ENCODE assay signal across 7 cellular contexts in genomic region chr7:2313450-2314208, GRCh38. TPM values are rescaled to one million over a fixed set of nuclear protein-coding genes. Genes with fewer than 3 reads are reported as not detected.
DNase-seq lines count a peak whose midpoint lies in the region; ATAC-seq and TF ChIP-seq lines count a peak whose summit lies in the region.

No MANE protein-coding gene starts in this region.

- H3K27ac ChIP-seq in esophagus (ENCODE audit: low read depth in 2 of 2, low read length in 1 of 2): peak overlapping the region; percentile 76 to 86

- 22 to 26% methylated on average over 34 to 42 of the region's 42 CpGs for whole genome bisulfite sequencing in esophagus, 2 donors

- no peaks in the 10 kb centered on the region for H3K9me3 Mint-ChIP-seq in natural killer cell

- H3K27ac Mint-ChIP-seq in natural killer cell: peak overlapping the region in 1 of 2 donors; percentile 77

- DNase-seq in GM13977 (ENCODE audit: low spot score) (peak; percentile 53), natural killer cell (no peak), Ammon's horn (ENCODE audit: low spot score) (no peak)
- DNase-seq in activated CD4-positive, CD25-positive, alpha-beta regulatory T cell treated with anti-CD3 and anti-CD28 coated beads, Interleukin-2, amount 50 U/mL, for 72 hours: no peak

- intact Hi-C loops in natural killer cell (cut with micrococcal nuclease): loop anchor here (1.0 kb wide), 1 partner anchor 41 kb away; the partner anchor contains the start of gene EIF3B

- peaks cover 5 to 18% of the 10 kb centered on the region in 2 donors for H3K4me1 Mint-ChIP-seq in natural killer cell

- in situ Hi-C loops in GM13977 (cut with MboI; ENCODE audit: low pct_unique_long_range_greater_than_20kb, low sequenced_read_pairs, unreplicated experiment): no loop called here

- no peaks in the 10 kb centered on the region for H3K9me3 ChIP-seq in esophagus (ENCODE audit: control insufficient read depth in 2 of 2, insufficient read depth in 1 of 2, low read depth in 1 of 2, low read length in 1 of 2)

- H3K27me3 Mint-ChIP-seq in natural killer cell (ENCODE audit: low read depth in 2 of 2): peaks cover 0 to 3% of the 10 kb centered on the region in 2 donors

- peaks cover 0 to 5% of the 10 kb centered on the region in 2 donors for H3K4me1 ChIP-seq in esophagus (ENCODE audit: control insufficient read depth in 2 of 2, insufficient read depth in 2 of 2, low read length in 1 of 2)

- no peaks in the 10 kb centered on the region for H3K27me3 ChIP-seq in esophagus (ENCODE audit: control insufficient read depth in 1 of 2, insufficient read depth in 2 of 2, low read length in 2 of 2)

- H3K36me3 Mint-ChIP-seq in natural killer cell: no peaks in the 10 kb centered on the region

- peak overlapping the region; percentile 96 for H3K4me3 Mint-ChIP-seq in natural killer cell

- ATAC-seq in HG02943 (IDR thresholded peaks at IDR 0.05; ENCODE audit: low read depth, unreplicated experiment) (peak; percentile 23), SK-N-SH treated with all-trans-retinoic acid at 6 μM for 48 hours (peak; percentile 50), natural killer cell (peak in 2 of 3 donors; percentile 0)

- H3K36me3 ChIP-seq in esophagus (ENCODE audit: control insufficient read depth in 2 of 2, insufficient read depth in 2 of 2, low read length in 1 of 2): peaks cover 3 to 4% of the 10 kb centered on the region in 2 donors

- peak overlapping the region; percentile 75 to 80 for H3K4me3 ChIP-seq in esophagus (ENCODE audit: low read depth in 1 of 2, low read length in 2 of 2)

- TF ChIP-seq CTCF in GM13977 (IDR thresholded peaks at IDR 0.05; ENCODE audit: extremely low read depth, insufficient read depth, missing control alignments) (no peak), natural killer cell (IDR thresholded peaks at IDR 0.05) (no peak)

TF ChIP-seq in SK-N-SH treated with all-trans-retinoic acid at 6 μM for 48 hours, 23 proteins besides CTCF, POLR2A, EP300 and RAD21:
- TF ChIP-seq ARNTL (CRISPR knock-in tag; IDR thresholded peaks at IDR 0.05; ENCODE audit: borderline replicate concordance, low read depth) (no peak), ZFP30 (CRISPR knock-in tag; IDR thresholded peaks at IDR 0.05) (no peak), PPARA (CRISPR knock-in tag; IDR thresholded peaks at IDR 0.05; ENCODE audit: borderline replicate concordance) (no peak), TCF4 (CRISPR knock-in tag; IDR thresholded peaks at IDR 0.05; ENCODE audit: borderline replicate concordance) (no peak), GLIS3 (CRISPR knock-in tag; IDR thresholded peaks at IDR 0.05) (no peak), ZFP3 (CRISPR knock-in tag; IDR thresholded peaks at IDR 0.05) (no peak), ISL1 (CRISPR knock-in tag; IDR thresholded peaks at IDR 0.05) (no peak), PATZ1 (CRISPR knock-in tag; IDR thresholded peaks at IDR 0.05; ENCODE audit: borderline replicate concordance) (no peak), OSR1 (CRISPR knock-in tag; IDR thresholded peaks at IDR 0.05) (no peak), TSHZ2 (CRISPR knock-in tag; IDR thresholded peaks at IDR 0.05) (no peak), CSRNP3 (CRISPR knock-in tag; IDR thresholded peaks at IDR 0.05) (no peak), ZNF565 (CRISPR knock-in tag; conservative IDR thresholded peaks at IDR 0.05; ENCODE audit: low read depth) (no peak), CSDC2 (CRISPR knock-in tag; IDR thresholded peaks at IDR 0.05) (no peak), ZC3H10 (CRISPR knock-in tag; IDR thresholded peaks at IDR 0.05) (no peak)

RNA-seq across cellular contexts. Expression of gene SNX8, which starts 0.6 kb away (rescaled TPM):
- 10 to 100 TPM; 15.6 to 37.7 TPM for polyA plus RNA-seq in esophagus
- total RNA-seq in natural killer cell: 10 to 100 TPM in 2 of 3 donors, 1 to 10 TPM in 1; 8.3 to 15.7 (median 12.6) TPM

RNA-seq across cellular contexts. Expression of gene EIF3B, which starts 41.0 kb away (rescaled TPM):
- 10 to 100 TPM; 54.2 to 85.6 TPM for polyA plus RNA-seq in esophagus
- total RNA-seq in natural killer cell: 100 to 1,000 TPM; 194 to 219 (median 197) TPM

Comparison
In these comparisons a context has a peak if more than half of its experiments do, and no peak if none do; other contexts are left out.
1. ATAC-seq: peak in every context shown above with its lines; median percentile 50 in SK-N-SH treated with all-trans-retinoic acid at 6 μM for 48 hours; 23 in HG02943; 0 in natural killer cell.